ENCODE assay signal across 8 cellular contexts in the genomic region with DNA sequence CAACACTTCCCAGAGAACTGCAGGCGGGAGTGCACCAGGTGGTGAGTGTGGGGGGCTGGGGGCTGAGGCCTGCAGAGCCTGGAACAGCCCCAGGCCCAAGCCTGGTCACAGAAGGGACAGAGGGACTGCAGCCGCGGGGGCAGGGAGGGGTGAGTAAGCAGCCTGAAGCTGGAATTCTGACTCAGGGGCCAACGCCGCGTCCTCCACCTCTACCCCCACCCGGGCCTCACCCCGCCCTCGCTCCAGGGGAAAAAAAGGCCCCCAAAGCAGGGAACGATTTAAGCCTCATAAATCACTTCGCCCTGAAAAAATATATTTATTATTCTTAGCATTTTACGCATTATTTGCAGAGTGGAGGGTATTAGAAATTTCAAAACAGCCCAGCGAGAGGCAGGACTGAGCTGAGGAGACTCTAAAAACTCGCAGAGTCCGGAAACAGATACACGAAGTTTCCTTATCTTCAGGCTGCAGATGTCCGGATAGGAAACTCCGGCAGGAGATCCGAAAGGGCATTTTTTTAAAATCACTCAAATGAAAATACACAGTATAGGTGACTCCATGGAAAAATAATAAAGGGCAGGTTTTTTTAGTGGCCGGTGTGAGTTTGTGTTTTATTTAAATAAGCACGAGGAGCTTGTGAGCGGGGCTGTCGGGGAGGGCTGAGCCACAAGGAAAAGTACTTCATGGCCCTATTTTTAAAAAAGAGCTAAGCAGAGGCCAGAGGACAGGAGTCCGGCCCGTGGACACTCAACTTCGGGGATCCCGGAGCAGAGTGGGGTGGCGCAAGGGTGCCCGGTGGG. TPM values are rescaled to one million over a fixed set of nuclear protein-coding genes. Genes with fewer than 3 reads are reported as not detected.
A peak's percentile ranks its signal among the peaks of the same experiment; 100 is the strongest.
DNase-seq lines count a peak whose midpoint lies in the region; ATAC-seq and TF ChIP-seq lines count a peak whose summit lies in the region.

No MANE protein-coding gene starts in this region.

- H3K4me1 ChIP-seq in adrenal gland (replicated peaks in 1 of 2) (peaks cover 23 to 29% of the 10 kb centered on the region in 2 donors), body of pancreas (peaks cover 29% of the 10 kb centered on the region), testis (peaks cover 8% of the 10 kb centered on the region)

- H3K4me3 ChIP-seq in adrenal gland, result peak overlapping the region in 1 of 4 donors; percentile 26
- no peak overlapping the region for H3K4me3 ChIP-seq in body of pancreas
- no peak overlapping the region for H3K4me3 ChIP-seq in testis

- peaks cover 69% of the 10 kb centered on the region for H3K27me3 Mint-ChIP-seq in activated CD4-positive, alpha-beta T cell treated with anti-CD3 and anti-CD28 coated beads, Interleukin-2, amount 10 ng/mL, durations not matched to agents 24 days and 14 days
- peaks cover 82% of the 10 kb centered on the region for H3K27me3 Mint-ChIP-seq in type B pancreatic cell

- peak overlapping the region; percentile 36 for H3K27ac Mint-ChIP-seq in activated CD4-positive, alpha-beta T cell treated with anti-CD3 and anti-CD28 coated beads, Interleukin-2, amount 10 ng/mL, durations not matched to agents 24 days and 14 days
- peak overlapping the region; percentile 18 for H3K27ac Mint-ChIP-seq in type B pancreatic cell

- peaks cover 16% of the 10 kb centered on the region for H3K4me1 Mint-ChIP-seq in activated CD4-positive, alpha-beta T cell treated with anti-CD3 and anti-CD28 coated beads, Interleukin-2, amount 10 ng/mL, durations not matched to agents 24 days and 14 days
- peaks cover 17% of the 10 kb centered on the region for H3K4me1 Mint-ChIP-seq in type B pancreatic cell (ENCODE audit: unreplicated experiment)

- DNase-seq in activated CD4-positive, alpha-beta T cell treated with anti-CD3 and anti-CD28 coated beads, Interleukin-2, amount 10 ng/mL, durations not matched to agents 24 days and 14 days, result no peak
- no peak for DNase-seq in activated CD4-positive, alpha-beta T cell treated with anti-CD3 and anti-CD28 coated beads, Interleukin-2, amount 50 U/mL, for 48 hours
- DNase-seq in adrenal gland (peak in 4 of 7 donors; percentile 42 to 61 (median 52)), iris pigment epithelial cell (ENCODE audit: low read depth) (peak; percentile 80), type B pancreatic cell (ENCODE audit: extremely low spot score, unreplicated experiment) (no peak), body of pancreas (no peak), testis (no peak), GM10266 (ENCODE audit: extremely low spot score) (no peak)

- H3K4me3 Mint-ChIP-seq in activated CD4-positive, alpha-beta T cell treated with anti-CD3 and anti-CD28 coated beads, Interleukin-2, amount 10 ng/mL, durations not matched to agents 24 days and 14 days, result peak overlapping the region; percentile 28
- H3K4me3 Mint-ChIP-seq in type B pancreatic cell, result peak overlapping the region; percentile 83

- WGBS in adrenal gland, 4 donors, result 7 to 11% (median 8%) methylated on average over 27 to 29 of the region's 29 CpGs
- 42 to 43% methylated on average over 29 of the region's 29 CpGs for WGBS in body of pancreas, 2 donors
- WGBS in testis, 2 donors, result 27 to 42% methylated on average over 26 to 29 of the region's 29 CpGs

- TF ChIP-seq POLR2A in adrenal gland (IDR thresholded peaks at IDR 0.05) (no peak), body of pancreas (IDR thresholded peaks at IDR 0.05) (no peak), testis (IDR thresholded peaks at IDR 0.05) (no peak)

- no peaks in the 10 kb centered on the region for H3K36me3 ChIP-seq in adrenal gland (replicated peaks in 1 of 2)
- H3K36me3 ChIP-seq in body of pancreas (replicated peaks in 1 of 2; ENCODE audit: insufficient read depth in 1 of 2, low read depth in 2 of 2), result no peaks in the 10 kb centered on the region
- H3K36me3 ChIP-seq in testis (ENCODE audit: low read depth, missing control alignments), result no peaks in the 10 kb centered on the region

- no peak for ATAC-seq in body of pancreas

- H3K9me3 ChIP-seq in adrenal gland (replicated peaks in 1 of 3), result no peaks in the 10 kb centered on the region
- H3K9me3 ChIP-seq in body of pancreas, result no peaks in the 10 kb centered on the region
- no peaks in the 10 kb centered on the region for H3K9me3 ChIP-seq in testis

- TF ChIP-seq CTCF in adrenal gland (IDR thresholded peaks at IDR 0.05), result no peak
- peak; percentile 13 for TF ChIP-seq CTCF in type B pancreatic cell (conservative IDR thresholded peaks at IDR 0.05)
- TF ChIP-seq CTCF in body of pancreas (IDR thresholded peaks at IDR 0.05), result no peak
- TF ChIP-seq CTCF in testis (IDR thresholded peaks at IDR 0.05), result no peak
- TF ChIP-seq CTCF in GM10266 (IDR thresholded peaks at IDR 0.05; ENCODE audit: control insufficient read depth, insufficient read depth, low read depth, missing control alignments), result no peak

- H3K27ac ChIP-seq in adrenal gland (peak overlapping the region in 2 of 5 donors; percentile 43 to 49), body of pancreas (peak overlapping the region in 2 of 4 donors; percentile 24 to 27), testis (no peak overlapping the region)

- H3K36me3 Mint-ChIP-seq in activated CD4-positive, alpha-beta T cell treated with anti-CD3 and anti-CD28 coated beads, Interleukin-2, amount 10 ng/mL, durations not matched to agents 24 days and 14 days (ENCODE audit: low read depth), result no peaks in the 10 kb centered on the region
- peaks cover 14% of the 10 kb centered on the region for H3K36me3 Mint-ChIP-seq in type B pancreatic cell

- peaks cover 90% of the 10 kb centered on the region for H3K27me3 ChIP-seq in adrenal gland
- H3K27me3 ChIP-seq in body of pancreas, result peaks cover 0 to 7% of the 10 kb centered on the region in 2 donors
- no peaks in the 10 kb centered on the region for H3K27me3 ChIP-seq in testis

- intact Hi-C loops in activated CD4-positive, alpha-beta T cell treated with anti-CD3 and anti-CD28 coated beads, Interleukin-2, amount 10 ng/mL, durations not matched to agents 24 days and 14 days (cut with micrococcal nuclease), result loop anchor here (1.0 kb wide), 1 partner anchor 8 kb away; no protein-coding TSS in a partner anchor
- intact Hi-C loops in adrenal gland (cut with DNase I), result no loop called here
- intact Hi-C loops in body of pancreas (cut with DNase I), result no loop called here
- intact Hi-C loops in testis (cut with DNase I; ENCODE audit: low total_unique reads), result no loop called here

- H3K9me3 Mint-ChIP-seq in activated CD4-positive, alpha-beta T cell treated with anti-CD3 and anti-CD28 coated beads, Interleukin-2, amount 10 ng/mL, durations not matched to agents 24 days and 14 days, result no peaks in the 10 kb centered on the region
- H3K9me3 Mint-ChIP-seq in type B pancreatic cell, result no peaks in the 10 kb centered on the region

RNA-seq across cellular contexts. Expression of gene GATA2, which starts 9.9 kb away (rescaled TPM):
- not detected in 2 replicates for total RNA-seq in activated CD4-positive, alpha-beta T cell treated with anti-CD3 and anti-CD28 coated beads, Interleukin-2, amount 10 ng/mL, durations not matched to agents 24 days and 14 days
- 10 to 100 TPM in 3 of 8 donors, 1 to 10 TPM in 5; 4.6 to 28.1 (median 7.4) TPM for total RNA-seq in adrenal gland
- 10 to 100 TPM in 2 of 3 donors, 1 to 10 TPM in 1; 3.4 to 37.5 (median 11.2) TPM for polyA plus RNA-seq in adrenal gland
- total RNA-seq in type B pancreatic cell (ENCODE audit: low replicate concordance), result 14.1 and 23.9 TPM in 2 replicates
- 10 to 100 TPM; 11.7 to 12.9 TPM for total RNA-seq in body of pancreas
- total RNA-seq in testis, result 10 to 100 TPM; 11.9 to 13.5 TPM
- 6.6 TPM for polyA plus RNA-seq in testis (ENCODE audit: insufficient read depth, low read depth, low replicate concordance)

RNA-seq across cellular contexts. Expression of gene DNAJB8, which starts 16.4 kb away (rescaled TPM):
- total RNA-seq in activated CD4-positive, alpha-beta T cell treated with anti-CD3 and anti-CD28 coated beads, Interleukin-2, amount 10 ng/mL, durations not matched to agents 24 days and 14 days, result not detected in 2 replicates
- not detected for total RNA-seq in adrenal gland
- polyA plus RNA-seq in adrenal gland, result not detected
- total RNA-seq in type B pancreatic cell (ENCODE audit: low replicate concordance), result not detected in 2 replicates
- total RNA-seq in body of pancreas, result not detected
- 10 to 100 TPM; 18.3 to 46.0 TPM for total RNA-seq in testis
- 75.0 TPM for polyA plus RNA-seq in testis (ENCODE audit: insufficient read depth, low read depth, low replicate concordance)

Comparison
In these comparisons a context has a peak if more than half of its experiments do, and no peak if none do; other contexts are left out.
1. DNase-seq: peak in adrenal gland (4 of 7) and iris pigment epithelial cell (single experiment); none in activated CD4-positive, alpha-beta T cell treated with anti-CD3 and anti-CD28 coated beads, Interleukin-2, amount 10 ng/mL, durations not matched to agents 24 days and 14 days (single experiment), activated CD4-positive, alpha-beta T cell treated with anti-CD3 and anti-CD28 coated beads, Interleukin-2, amount 50 U/mL, for 48 hours (0 of 2), type B pancreatic cell (single experiment), body of pancreas (0 of 4), testis (single experiment) and GM10266 (single experiment).
2. RNA of gene DNAJB8, which starts 16.4 kb away (total RNA-seq): 18.3 to 46.0 TPM in testis; not detected in type B pancreatic cell, not detected in activated CD4-positive, alpha-beta T cell treated with anti-CD3 and anti-CD28 coated beads, Interleukin-2, amount 10 ng/mL, durations not matched to agents 24 days and 14 days, not detected in adrenal gland and not detected in body of pancreas; every median in the first group is over 10 times any median in the second.